18 cellular contexts compared by ENCODE assay signal in genomic region chr7:38834357-38834756, GRCh38.
"Had no signal": no experiment of that assay in that cellular context is flagged by ENCODE, and none has a peak within 500 bp of the region (broad histone marks: within the 10 kb centered on the region; RNA-seq: fewer than 3 reads in every experiment).

No MANE protein-coding gene starts in this region.

- H3K27ac ChIP-seq: SJSA1 had no signal

- H3K36me3 ChIP-seq: SJSA1 had no signal

- H3K4me3 ChIP-seq: SJSA1 had no signal

- H3K27me3 ChIP-seq: SJSA1 had no signal

- H3K9me3 ChIP-seq: SJSA1, SK-N-SH had no signal

- DNase-seq: KBM-7, MV-4-11, NCI-H1048, NCI-H1105, NCI-H1436 treated with DMSO at 0.1 percent for 48 hours, NCI-H1694, NCI-H187 treated with DMSO at 0.1 percent for 48 hours, NCI-H2029 treated with DMSO at 0.1 percent for 48 hours, NCI-H2227 treated with DMSO at 0.1 percent for 48 hours, NCI-H524, NCI-H526 treated with DMSO at 0.1 percent for 48 hours, NCI-H774, Right ventricle myocardium superior, RPMI8226, SIG-M5, SK-N-SH, SW 1271 had no signal
